8 cellular contexts compared by ENCODE assay signal in the genomic region with DNA sequence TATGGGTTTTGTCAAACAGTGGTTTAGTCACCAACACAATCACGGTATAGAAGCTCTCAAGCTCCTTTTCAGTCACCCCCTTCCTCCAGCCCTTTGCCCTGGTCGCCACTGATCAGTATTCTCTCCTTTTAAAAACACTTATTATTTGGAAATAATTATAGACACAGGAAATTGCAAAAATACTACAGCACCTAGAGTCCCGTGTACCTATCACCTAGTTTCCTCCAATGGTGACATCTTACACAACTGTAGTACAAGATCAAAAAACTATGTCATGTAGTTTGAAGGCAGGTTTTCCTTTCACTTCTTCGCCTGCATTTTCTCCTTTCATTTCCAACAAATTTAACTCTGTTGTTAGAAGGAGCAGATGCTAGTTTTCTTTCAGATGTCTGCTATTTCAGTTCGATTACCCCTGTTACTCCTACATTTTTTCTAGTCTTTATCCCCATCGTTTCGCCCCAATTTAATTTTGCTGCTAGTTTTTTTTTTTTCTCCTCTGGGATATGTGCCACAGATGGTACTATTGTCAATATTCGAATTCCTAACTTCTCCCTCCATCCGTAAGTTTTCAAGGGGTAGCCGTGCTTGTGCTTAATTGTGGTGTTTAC. TPM values are rescaled to one million over a fixed set of nuclear protein-coding genes. Genes with fewer than 3 reads are reported as not detected.
DNase-seq lines count a peak whose midpoint lies in the region; ATAC-seq, FAIRE-seq and TF ChIP-seq lines count a peak whose summit lies in the region.

No MANE protein-coding gene starts in this region.

- ATAC-seq in lower lobe of right lung (peak; percentile 19 to 40), thoracic aorta (ENCODE audit: insufficient number of reproducible peaks, low FRiP score, low read depth) (no peak)

- no peaks in the 10 kb centered on the region for H3K27me3 ChIP-seq in Peyer's patch
- no peaks in the 10 kb centered on the region for H3K27me3 ChIP-seq in lower lobe of right lung (ENCODE audit: low read depth)
- no peaks in the 10 kb centered on the region for H3K27me3 ChIP-seq in thoracic aorta (replicated peaks; ENCODE audit: insufficient read depth)

- intact Hi-C loops in lower lobe of right lung (cut with DNase I): loop anchor here (10.0 kb wide), 1 partner anchor 116 kb away; no protein-coding TSS in a partner anchor
- intact Hi-C loops in posterior vena cava (cut with DNase I): loop anchor here in 1 of 2 donors (10.0 kb wide), 2 partner anchors 116 to 216 kb away; partner anchors contain the start of gene SSBP2

- H3K4me3 ChIP-seq in Peyer's patch: peak overlapping the region; percentile 66 to 82 (median 75)
- peak overlapping the region; percentile 74 for H3K4me3 ChIP-seq in lower lobe of right lung
- H3K4me3 ChIP-seq in thoracic aorta: peak overlapping the region; percentile 92

- peak; percentile 21 for DNase-seq in Daoy (ENCODE audit: low read depth)
- DNase-seq in H54 (ENCODE audit: insufficient read length, low spot score): peak; percentile 23
- no peak for DNase-seq in Peyer's patch
- peak; percentile 56 for DNase-seq in cerebellar cortex (ENCODE audit: low spot score)
- DNase-seq in lower lobe of right lung: no peak
- no peak for DNase-seq in thoracic aorta (ENCODE audit: low spot score)
- DNase-seq in posterior vena cava (ENCODE audit: low spot score): no peak
- DNase-seq in epidermal melanocyte (ENCODE audit: insufficient read length, low spot score): no peak

- H3K9me3 ChIP-seq in Peyer's patch (no peaks in the 10 kb centered on the region), lower lobe of right lung (no peaks in the 10 kb centered on the region), thoracic aorta (no peaks in the 10 kb centered on the region)

- TF ChIP-seq POLR2A in H54 (IDR thresholded peaks at IDR 0.05; ENCODE audit: low read depth, low read length): no peak
- TF ChIP-seq POLR2A in Peyer's patch (IDR thresholded peaks at IDR 0.05): no peak

- no peak for FAIRE-seq in H54 (lab: Jason Lieb, UNC)

- peak overlapping the region; percentile 90 to 98 (median 98) for H3K27ac ChIP-seq in Peyer's patch
- peak overlapping the region; percentile 99 for H3K27ac ChIP-seq in lower lobe of right lung
- peak overlapping the region; percentile 93 to 96 for H3K27ac ChIP-seq in thoracic aorta

- no peak for TF ChIP-seq CTCF in Peyer's patch (IDR thresholded peaks at IDR 0.05)
- no peak for TF ChIP-seq CTCF in lower lobe of right lung (IDR thresholded peaks at IDR 0.05)
- TF ChIP-seq CTCF in thoracic aorta (IDR thresholded peaks at IDR 0.05): no peak

- no peaks in the 10 kb centered on the region for H3K4me1 ChIP-seq in Peyer's patch
- H3K4me1 ChIP-seq in lower lobe of right lung: peaks cover 5% of the 10 kb centered on the region
- peaks cover 0 to 6% of the 10 kb centered on the region in 2 donors for H3K4me1 ChIP-seq in thoracic aorta (ENCODE audit: control insufficient read depth in 1 of 2, low read depth in 2 of 2)

- no peaks in the 10 kb centered on the region for H3K36me3 ChIP-seq in Peyer's patch
- H3K36me3 ChIP-seq in lower lobe of right lung: no peaks in the 10 kb centered on the region
- no peaks in the 10 kb centered on the region for H3K36me3 ChIP-seq in thoracic aorta

RNA-seq across cellular contexts. Expression of gene ATG10, which starts 0.6 kb away (rescaled TPM):
- 10.7 and 28.9 TPM in 2 replicates for total RNA-seq in Daoy (2014; rRNA removed; shearing (Covaris generic))
- 1 to 10 TPM; 3.6 to 6.6 (median 4.5) TPM for total RNA-seq in Peyer's patch
- total RNA-seq in lower lobe of right lung: 5.4 TPM
- 1 to 10 TPM; 5.7 to 9.9 TPM for total RNA-seq in thoracic aorta
- 1 to 10 TPM; 6.8 to 9.8 TPM for total RNA-seq in posterior vena cava

Comparison
In these comparisons a context has a peak if more than half of its experiments do, and no peak if none do; other contexts are left out.
1. DNase-seq: peak in Daoy (single experiment), H54 (single experiment) and cerebellar cortex (single experiment); none in Peyer's patch (0 of 3), lower lobe of right lung (single experiment), thoracic aorta (single experiment), posterior vena cava (single experiment) and epidermal melanocyte (single experiment).
2. Peak in every context shown above with its lines, with median percentiles within 50 percentile points of each other: H3K27ac ChIP-seq and H3K4me3 ChIP-seq.